In genomic region chr16:69344171-69344570, GRCh38 we compare ENCODE assay signal across 1 cellular context.
TF ChIP-seq lines count a peak whose summit lies in the region.

No MANE protein-coding gene starts in this region.

TF ChIP-seq in HepG2, 621 proteins besides CTCF, POLR2A, EP300 and RAD21:
- 0 out of 2 replicates have a peak, but pooled peaks have one; percentile 20 for TF ChIP-seq POLR2G (IDR thresholded peaks at IDR 0.05; ENCODE audit: low read depth, low read length)
- no peak for TF ChIP-seq ZNF547 (CRISPR knock-in tag; IDR thresholded peaks at IDR 0.05)
- no peak for TF ChIP-seq BATF2 (CRISPR knock-in tag; IDR thresholded peaks at IDR 0.05)
- no peak for TF ChIP-seq SOX13 (IDR thresholded peaks at IDR 0.05)
- no peak for TF ChIP-seq SOX13 (CRISPR knock-in tag; conservative IDR thresholded peaks at IDR 0.05 in 1 of 2, IDR thresholded peaks at IDR 0.05 in 1 of 2)
